ENCODE assay signal across 8 cellular contexts in the genomic region with DNA sequence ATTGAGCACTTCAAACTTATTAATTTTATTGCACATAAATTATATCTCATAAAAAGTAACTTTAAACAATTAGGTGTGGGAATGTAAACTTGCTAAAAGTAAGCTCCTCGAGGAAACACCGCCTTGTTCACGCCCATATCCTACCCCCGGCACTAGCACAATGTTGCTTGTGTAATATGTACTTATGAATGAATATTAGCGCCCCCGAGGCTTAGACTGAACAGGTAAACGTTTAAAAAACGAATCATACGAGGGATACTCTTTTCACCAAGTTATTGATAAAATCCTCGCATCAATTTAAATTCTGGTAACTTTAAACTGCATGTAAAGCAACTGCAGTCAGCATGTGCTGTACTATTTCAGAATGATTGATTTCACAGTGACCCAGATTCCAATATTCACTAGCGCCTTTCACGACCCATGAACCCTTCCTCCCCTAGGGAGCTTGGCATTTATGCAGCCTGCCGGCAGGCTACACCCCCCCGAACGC. TPM values are rescaled to one million over a fixed set of nuclear protein-coding genes. Genes with fewer than 3 reads are reported as not detected.
DNase-seq lines count a peak whose midpoint lies in the region; ATAC-seq and TF ChIP-seq lines count a peak whose summit lies in the region.

No MANE protein-coding gene starts in this region.

- peaks cover 32% of the 10 kb centered on the region for H3K4me1 Mint-ChIP-seq in activated naive CD4-positive, alpha-beta T cell treated with anti-CD3 and anti-CD28 coated beads for 36 hours (ENCODE audit: low read depth)

- H3K36me3 Mint-ChIP-seq in activated naive CD4-positive, alpha-beta T cell treated with anti-CD3 and anti-CD28 coated beads for 36 hours (ENCODE audit: low read depth), result peaks cover 23% of the 10 kb centered on the region

- no peaks in the 10 kb centered on the region for H3K27me3 ChIP-seq in lung (ENCODE audit: control insufficient read depth, insufficient read depth)
- no peaks in the 10 kb centered on the region for H3K27me3 ChIP-seq in uterus

- peaks cover 0 to 5% of the 10 kb centered on the region in 2 donors for H3K4me1 ChIP-seq in lung (ENCODE audit: control insufficient read depth in 2 of 2, insufficient read depth in 2 of 2, low read length in 2 of 2)
- H3K4me1 ChIP-seq in uterus, result peaks cover 3 to 5% of the 10 kb centered on the region in 2 donors

- CTCF ChIA-PET in activated naive CD4-positive, alpha-beta T cell treated with anti-CD3 and anti-CD28 coated beads for 36 hours (lab: Charles Lee), result interaction anchor here (0.6 to 0.8 kb wide), 3 partner anchors 21 to 1060 kb away, joined by 3 to 4 read pairs (median 4); no protein-coding TSS in a partner anchor

- TF ChIP-seq POLR2A in uterus (IDR thresholded peaks at IDR 0.05), result no peak

- no peaks in the 10 kb centered on the region for H3K9me3 Mint-ChIP-seq in activated naive CD4-positive, alpha-beta T cell treated with anti-CD3 and anti-CD28 coated beads for 36 hours

- H3K27me3 Mint-ChIP-seq in activated naive CD4-positive, alpha-beta T cell treated with anti-CD3 and anti-CD28 coated beads for 36 hours (ENCODE audit: low read depth), result no peaks in the 10 kb centered on the region

- peak; percentile 15 for ATAC-seq in HG02885 (IDR thresholded peaks at IDR 0.05; ENCODE audit: poor library complexity, unreplicated experiment)
- ATAC-seq in lung (ENCODE audit: insufficient read depth, low FRiP score), result no peak
- no peak for ATAC-seq in HG03521 (IDR thresholded peaks at IDR 0.05; ENCODE audit: unreplicated experiment)

- no peaks in the 10 kb centered on the region for H3K9me3 ChIP-seq in lung (ENCODE audit: control insufficient read depth in 2 of 2, insufficient read depth in 1 of 2, low read length in 1 of 2)
- no peaks in the 10 kb centered on the region for H3K9me3 ChIP-seq in uterus

- peak; percentile 19 for DNase-seq in activated naive CD4-positive, alpha-beta T cell treated with anti-CD3 and anti-CD28 coated beads for 36 hours
- DNase-seq in activated naive CD4-positive, alpha-beta T cell treated with anti-CD3 and anti-CD28 coated beads, Interleukin-2, amount 50 U/mL, for 16 hours, result no peak
- peak; percentile 55 for DNase-seq in NCI-H748 treated with DMSO at 0.1 percent for 48 hours (lab: John Stamatoyannopoulos, UW)
- peak; percentile 26 to 39 for DNase-seq in cardiac fibroblast (ENCODE audit: low read depth in 2 of 2)
- no peak for DNase-seq in lung (ENCODE audit: low spot score)
- peak in 1 of 2 donors; percentile 19 for DNase-seq in uterus

- TF ChIP-seq CTCF in cardiac fibroblast (IDR thresholded peaks at IDR 0.05; ENCODE audit: low read depth, low read length) (no peak), lung (IDR thresholded peaks at IDR 0.05; ENCODE audit: control extremely low read depth, extremely low read depth) (no peak), uterus (IDR thresholded peaks at IDR 0.05) (no peak)

- peak overlapping the region; percentile 97 for H3K4me3 Mint-ChIP-seq in activated naive CD4-positive, alpha-beta T cell treated with anti-CD3 and anti-CD28 coated beads for 36 hours

- 0 to 1% methylated on average over 15 of the region's 15 CpGs for WGBS in lung, 2 donors

- intact Hi-C loops in activated naive CD4-positive, alpha-beta T cell treated with anti-CD3 and anti-CD28 coated beads for 36 hours (cut with micrococcal nuclease), result loop anchor here (1.0 to 10.0 kb wide), 16 partner anchors 89 to 1707 kb away; no protein-coding TSS in a partner anchor
- intact Hi-C loops in uterus (cut with DNase I; ENCODE audit: low total_unique reads), result no loop called here

- H3K27ac Mint-ChIP-seq in activated naive CD4-positive, alpha-beta T cell treated with anti-CD3 and anti-CD28 coated beads for 36 hours, result peak overlapping the region; percentile 93

- H3K27ac ChIP-seq in lung (ENCODE audit: low read depth in 1 of 2, low read length in 1 of 2) (peak overlapping the region; percentile 54 to 92), uterus (peak overlapping the region; percentile 79 to 94)

- H3K36me3 ChIP-seq in lung (ENCODE audit: control insufficient read depth in 2 of 2, insufficient read depth in 2 of 2, low read length in 2 of 2), result peaks cover 4 to 5% of the 10 kb centered on the region in 2 donors
- no peaks in the 10 kb centered on the region for H3K36me3 ChIP-seq in uterus

- H3K4me3 ChIP-seq in cardiac fibroblast (replicated peaks in 1 of 2; ENCODE audit: low read depth in 2 of 2, low read length in 2 of 2) (peak overlapping the region; percentile 78 to 96), lung (peak overlapping the region; percentile 92), uterus (peak overlapping the region; percentile 61 to 70)

RNA-seq across cellular contexts. Expression of a gene that starts 0.6 kb away (rescaled TPM):
- 10 to 100 TPM; 38.7 to 45.3 TPM for total RNA-seq in activated naive CD4-positive, alpha-beta T cell treated with anti-CD3 and anti-CD28 coated beads for 36 hours
- 10 to 100 TPM; 23.0 to 27.9 TPM for total RNA-seq in lung
- polyA plus RNA-seq in lung, result 10 to 100 TPM in 1 of 2 donors, 1 to 10 TPM in 1; 9.7 to 15.0 TPM
- 10 to 100 TPM in 3 of 4 donors, under 1 TPM in 1; 0.59 to 46.1 (median 20.9) TPM for total RNA-seq in uterus

RNA-seq across cellular contexts. Expression of a gene that starts 49.8 kb away (rescaled TPM):
- not detected for total RNA-seq in activated naive CD4-positive, alpha-beta T cell treated with anti-CD3 and anti-CD28 coated beads for 36 hours
- total RNA-seq in lung (not detected), uterus (1 to 10 TPM in 1 of 4 donors, not detected in 3; 1.5 TPM)
- not detected for polyA plus RNA-seq in lung

Comparison
In these comparisons a context has a peak if more than half of its experiments do, and no peak if none do; other contexts are left out.
1. DNase-seq: peak in activated naive CD4-positive, alpha-beta T cell treated with anti-CD3 and anti-CD28 coated beads for 36 hours (single experiment), NCI-H748 treated with DMSO at 0.1 percent for 48 hours (single experiment) and cardiac fibroblast (2 of 2); none in activated naive CD4-positive, alpha-beta T cell treated with anti-CD3 and anti-CD28 coated beads, Interleukin-2, amount 50 U/mL, for 16 hours (single experiment) and lung (single experiment).
2. Peak in every context shown above with its lines, with median percentiles within 50 percentile points of each other: H3K4me3 ChIP-seq.